Comparison of ENCODE assay signal across 11 cellular contexts in genomic region chr14:80364816-80365215, GRCh38.
"Had no signal": no experiment of that assay in that cellular context is flagged by ENCODE, and none has a peak within 500 bp of the region (broad histone marks: within the 10 kb centered on the region; RNA-seq: fewer than 3 reads in every experiment).

No MANE protein-coding gene starts in this region.

- H3K27ac ChIP-seq: SJSA1, SK-N-MC had no signal

- H3K36me3 ChIP-seq: MG63, SJSA1 had no signal

- H3K9me3 ChIP-seq: MG63, SJSA1 had no signal

- H3K27me3 ChIP-seq: MG63, SJSA1 had no signal

- DNase-seq: MG63, NCI-H1436, NCI-H2029, NCI-H2081 treated with DMSO at 0.1 percent for 48 hours, NCI-H2171, NCI-H226, NCI-H446 treated with DMSO at 0.1 percent for 48 hours, Right ventricle myocardium superior, SIG-M5 had no signal

- H3K4me3 ChIP-seq: MG63, SJSA1, SK-N-MC had no signal
